In the genomic region with DNA sequence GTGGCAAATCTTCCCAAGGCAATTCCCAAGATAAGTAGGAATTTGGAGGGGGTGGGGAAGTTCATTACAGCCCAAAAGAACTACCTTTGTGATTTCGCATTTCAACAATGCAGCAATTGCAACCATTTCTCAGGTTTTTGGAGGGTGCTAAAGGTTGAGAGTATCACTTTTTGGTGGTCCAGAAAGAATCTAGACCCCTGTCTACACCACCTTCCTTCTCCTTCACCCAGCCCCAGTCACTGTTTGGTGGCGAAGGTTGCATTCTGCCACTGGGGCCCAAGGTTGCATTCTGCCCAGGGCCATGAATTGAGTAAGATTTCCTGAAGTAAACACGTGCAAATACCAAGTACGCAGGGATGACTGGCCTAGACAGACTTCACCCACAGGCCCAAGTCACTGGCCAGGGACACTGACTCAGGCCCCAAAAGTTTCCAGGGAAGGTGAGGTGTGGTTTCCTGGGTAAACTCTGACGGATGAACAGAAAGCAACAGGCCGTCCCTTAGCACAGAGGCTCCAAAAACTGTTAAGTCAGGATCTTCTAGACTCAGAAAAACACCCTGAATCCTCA, we compare ENCODE assay signal across 10 cellular contexts.
DNase-seq lines count a peak whose midpoint lies in the region; ATAC-seq and TF ChIP-seq lines count a peak whose summit lies in the region.
"Had no signal": no experiment of that assay in that cellular context is flagged by ENCODE, and none has a peak within 500 bp of the region (broad histone marks: within the 10 kb centered on the region; RNA-seq: fewer than 3 reads in every experiment).

No MANE protein-coding gene starts in this region.

- no peak for TF ChIP-seq CTCF in VCaP (conservative IDR thresholded peaks at IDR 0.05)

- H2AFZ ChIP-seq in ACC112 (ENCODE audit: low read length, unreplicated experiment) = peak overlapping the region; percentile 19

- no peak for ATAC-seq in GM18505 (IDR thresholded peaks at IDR 0.05; ENCODE audit: unreplicated experiment)
- ATAC-seq in HG02610 (IDR thresholded peaks at IDR 0.05; ENCODE audit: unreplicated experiment) = no peak
- ATAC-seq: T-cell had no signal

- no peak for TF ChIP-seq POLR2A in GM18505 (IDR thresholded peaks at IDR 0.05; ENCODE audit: borderline replicate concordance, extremely low read depth, insufficient read depth, insufficient read length)

- H3K4me3 ChIP-seq in ACC112 (ENCODE audit: low read depth, low read length) = peak overlapping the region; percentile 50

- no peaks in the 10 kb centered on the region for H3K27me3 ChIP-seq in ACC112 (ENCODE audit: insufficient read depth, low read length)

- peaks cover 40% of the 10 kb centered on the region for H3K4me1 ChIP-seq in ACC112 (ENCODE audit: control insufficient read depth, insufficient read depth, low read length, unreplicated experiment)

- no peaks in the 10 kb centered on the region for H3K36me3 ChIP-seq in ACC112 (ENCODE audit: insufficient read depth, low read length)

- H3K79me2 ChIP-seq in ACC112 (ENCODE audit: control insufficient read depth, insufficient read depth, low read length, unreplicated experiment) = no peaks in the 10 kb centered on the region

- DNase-seq in HK-2 (ENCODE audit: unreplicated experiment) = peak; percentile 78
- peak; percentile 89 for DNase-seq in iris pigment epithelial cell (ENCODE audit: low read depth)
- DNase-seq in DMS153 (lab: John Stamatoyannopoulos, UW) = no peak
- no peak for DNase-seq in NCI-H146 treated with DMSO at 0.1 percent for 48 hours (lab: John Stamatoyannopoulos, UW; ENCODE audit: unreplicated experiment)
- DNase-seq: DMS 273 treated with DMSO at 0.1 percent for 48 hours had no signal

- H3K27ac ChIP-seq in ACC112 (ENCODE audit: low read depth, low read length) = peak overlapping the region; percentile 97
- H3K27ac ChIP-seq in VCaP = peak overlapping the region; percentile 68

Comparison
In these comparisons a context has a peak if more than half of its experiments do, and no peak if none do; other contexts are left out.
1. DNase-seq: peak in HK-2 (single experiment) and iris pigment epithelial cell (single experiment); none in DMS153 (single experiment) and NCI-H146 treated with DMSO at 0.1 percent for 48 hours (single experiment).